In the genomic region with DNA sequence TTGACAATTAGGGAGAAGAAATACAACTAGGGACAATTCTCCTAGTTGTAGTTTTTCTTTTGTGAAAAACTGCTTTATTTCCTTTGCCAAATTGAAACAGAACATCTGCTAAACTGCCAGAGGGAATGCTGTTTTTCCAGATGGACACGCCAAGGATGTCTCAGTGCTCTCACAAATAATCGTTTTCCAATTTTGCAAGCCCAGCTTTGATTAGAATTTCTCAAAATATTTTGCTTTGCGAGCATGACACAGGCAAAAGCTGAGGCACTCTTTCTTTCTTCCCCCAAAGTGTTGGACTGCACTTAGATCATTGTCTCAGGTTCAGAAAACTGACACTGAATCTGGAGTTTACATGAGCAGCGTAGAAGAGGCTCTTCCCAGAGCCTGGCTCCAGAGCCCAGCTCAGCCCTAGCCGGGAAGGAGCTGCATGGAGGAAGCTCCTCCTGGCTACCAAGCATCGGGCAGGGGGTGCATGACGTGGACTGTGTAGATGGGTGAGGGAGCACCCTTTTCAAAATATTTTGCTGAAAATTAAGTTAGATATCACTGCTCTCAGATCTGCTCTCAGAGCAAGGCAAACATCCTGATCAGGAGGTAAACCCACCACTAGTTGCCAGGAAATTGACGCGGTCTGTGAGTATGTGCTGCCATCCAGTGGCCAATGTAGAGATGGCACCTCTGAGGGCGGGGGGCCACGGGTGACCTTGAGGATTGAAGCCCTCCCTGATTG, we compare ENCODE assay signal across 8 cellular contexts.
DNase-seq lines count a peak whose midpoint lies in the region; ATAC-seq and TF ChIP-seq lines count a peak whose summit lies in the region.

No MANE protein-coding gene starts in this region.

- peaks cover 44% of the 10 kb centered on the region for H3K4me1 ChIP-seq in CD8-positive, alpha-beta memory T cell (ENCODE audit: insufficient read depth, low read length)
- no peaks in the 10 kb centered on the region for H3K4me1 ChIP-seq in SJCRH30
- H3K4me1 ChIP-seq in heart right ventricle: peaks cover 0 to 14% (median 5%) of the 10 kb centered on the region in 9 donors
- H3K4me1 ChIP-seq in rectal smooth muscle tissue (ENCODE audit: control insufficient read depth, insufficient read depth, low read length): no peaks in the 10 kb centered on the region
- H3K4me1 ChIP-seq in vagina: peaks cover 10% of the 10 kb centered on the region

- intact Hi-C loops in heart right ventricle (cut with DNase I) (loop anchor here (1.0 to 10.0 kb wide), 13 partner anchors 80 to 593 kb away; no protein-coding TSS in a partner anchor), vagina (cut with DNase I) (loop anchor here (2.0 to 5.0 kb wide), 3 partner anchors 79 to 368 kb away; no protein-coding TSS in a partner anchor)

- 17 to 24% methylated on average over 11 of the region's 11 CpGs for WGBS in heart right ventricle, 2 donors

- H3K36me3 ChIP-seq in CD8-positive, alpha-beta memory T cell (ENCODE audit: insufficient read depth, low read length): no peaks in the 10 kb centered on the region
- H3K36me3 ChIP-seq in SJCRH30 (no peaks in the 10 kb centered on the region), heart right ventricle (no peaks in the 10 kb centered on the region), rectal smooth muscle tissue (ENCODE audit: control insufficient read depth, insufficient read depth, low read length) (no peaks in the 10 kb centered on the region), vagina (no peaks in the 10 kb centered on the region)

- H3K4me3 ChIP-seq in CD8-positive, alpha-beta memory T cell (ENCODE audit: low read length): no peak overlapping the region
- H3K4me3 ChIP-seq in SJCRH30 (no peak overlapping the region), heart right ventricle (peak overlapping the region in 6 of 10 donors; percentile 6 to 43 (median 25)), rectal smooth muscle tissue (ENCODE audit: low read length) (peak overlapping the region; percentile 62), vagina (peak overlapping the region in 1 of 2 donors; percentile 36)

- no peak overlapping the region for H3K27ac ChIP-seq in CD8-positive, alpha-beta memory T cell (ENCODE audit: low read depth, low read length)
- H3K27ac ChIP-seq in SJCRH30 (no peak overlapping the region), heart right ventricle (peak overlapping the region in 5 of 10 donors; percentile 23 to 63 (median 39)), rectal smooth muscle tissue (ENCODE audit: low read depth, low read length) (peak overlapping the region; percentile 40), vagina (peak overlapping the region; percentile 68)

- TF ChIP-seq CTCF in heart right ventricle (IDR thresholded peaks at IDR 0.05): peak; percentile 76 to 98 (median 95)
- TF ChIP-seq CTCF in vagina (IDR thresholded peaks at IDR 0.05): peak; percentile 90 to 98 (median 91)

- CTCF ChIA-PET in CD8-positive, alpha-beta memory T cell (lab: Charles Lee): interaction anchor here (0.9 to 2.9 kb wide), 16 partner anchors 9 to 764 kb away, joined by 3 to 28 read pairs (median 4); no protein-coding TSS in a partner anchor

- H3K9me3 Mint-ChIP-seq in CD8-positive, alpha-beta memory T cell: no peaks in the 10 kb centered on the region
- H3K9me3 Mint-ChIP-seq in activated naive CD4-positive, alpha-beta T cell treated with anti-CD3 and anti-CD28 coated beads, Interleukin-2, amount 50 U/mL, for 72 hours: no peaks in the 10 kb centered on the region

- POLR2A ChIA-PET in CD8-positive, alpha-beta memory T cell (lab: Charles Lee): no interaction called here

- no peaks in the 10 kb centered on the region for H3K27me3 ChIP-seq in CD8-positive, alpha-beta memory T cell (ENCODE audit: insufficient read depth, low read length, poor library complexity, severe bottlenecking)
- H3K27me3 ChIP-seq in SJCRH30 (no peaks in the 10 kb centered on the region; the same call in 1 of the 2 replicates), heart right ventricle (no peaks in the 10 kb centered on the region), rectal smooth muscle tissue (ENCODE audit: control insufficient read depth, insufficient read depth, low read length) (no peaks in the 10 kb centered on the region), vagina (no peaks in the 10 kb centered on the region)

- peaks cover 0 to 4% of the 10 kb centered on the region in 2 donors for H3K27me3 Mint-ChIP-seq in CD8-positive, alpha-beta memory T cell

- no peaks in the 10 kb centered on the region for H3K9me3 ChIP-seq in CD8-positive, alpha-beta memory T cell (ENCODE audit: low read length)
- no peaks in the 10 kb centered on the region for H3K9me3 ChIP-seq in SJCRH30 (replicated peaks)
- no peaks in the 10 kb centered on the region for H3K9me3 ChIP-seq in heart right ventricle
- no peaks in the 10 kb centered on the region for H3K9me3 ChIP-seq in vagina

- peaks cover 34 to 36% (median 35%) of the 10 kb centered on the region in 3 donors for H3K4me1 Mint-ChIP-seq in CD8-positive, alpha-beta memory T cell

- no peak for TF ChIP-seq POLR2A in vagina (IDR thresholded peaks at IDR 0.05)

- H3K4me3 Mint-ChIP-seq in CD8-positive, alpha-beta memory T cell: no peak overlapping the region

- H3K9ac ChIP-seq in rectal smooth muscle tissue (ENCODE audit: low read length): no peak overlapping the region

- DNase-seq in CD8-positive, alpha-beta memory T cell: peak; percentile 48 to 78 (median 60)
- DNase-seq in HK-2 (ENCODE audit: unreplicated experiment): peak; percentile 69
- DNase-seq in SJCRH30: peak; percentile 59 to 86
- DNase-seq in activated naive CD4-positive, alpha-beta T cell treated with anti-CD3 and anti-CD28 coated beads, Interleukin-2, amount 50 U/mL, for 72 hours (ENCODE audit: low spot score in 2 of 2): peak in 1 of 2 donors; percentile 75
- DNase-seq in heart right ventricle: peak; percentile 51 to 58
- DNase-seq in vagina (ENCODE audit: extremely low spot score in 2 of 2): no peak

- ATAC-seq in GM19395 (IDR thresholded peaks at IDR 0.05; ENCODE audit: unreplicated experiment) (peak; percentile 81), heart right ventricle (peak; percentile 72 to 89 (median 85))
- ATAC-seq in activated naive CD4-positive, alpha-beta T cell treated with anti-CD3 and anti-CD28 coated beads, Interleukin-2, amount 50 U/mL, for 72 hours: peak; percentile 68 to 84

- no peak overlapping the region for H3K27ac Mint-ChIP-seq in CD8-positive, alpha-beta memory T cell
- H3K27ac Mint-ChIP-seq in activated naive CD4-positive, alpha-beta T cell treated with anti-CD3 and anti-CD28 coated beads, Interleukin-2, amount 50 U/mL, for 72 hours: no peak overlapping the region

- H3K36me3 Mint-ChIP-seq in CD8-positive, alpha-beta memory T cell: peaks cover 0 to 1% (median 0%) of the 10 kb centered on the region in 3 donors
- H3K36me3 Mint-ChIP-seq in activated naive CD4-positive, alpha-beta T cell treated with anti-CD3 and anti-CD28 coated beads, Interleukin-2, amount 50 U/mL, for 72 hours: no peaks in the 10 kb centered on the region

Comparison
In these comparisons a context has a peak if more than half of its experiments do, and no peak if none do; other contexts are left out.
1. DNase-seq: peak in CD8-positive, alpha-beta memory T cell (5 of 5), HK-2 (single experiment), SJCRH30 (2 of 2) and heart right ventricle (2 of 2); none in vagina (0 of 2).
2. H3K27ac ChIP-seq: peak in rectal smooth muscle tissue (single experiment) and vagina (single experiment); none in CD8-positive, alpha-beta memory T cell (single experiment) and SJCRH30 (single experiment).
3. H3K4me3 ChIP-seq: peak in heart right ventricle (6 of 10) and rectal smooth muscle tissue (single experiment); none in CD8-positive, alpha-beta memory T cell (single experiment) and SJCRH30 (single experiment).
4. Peak in every context shown above with its lines, with median percentiles within 50 percentile points of each other: ATAC-seq.